In genomic region chr10:100803481-100803880, GRCh38 we compare ENCODE assay signal across 28 cellular contexts. TPM values are rescaled to one million over a fixed set of nuclear protein-coding genes. Genes with fewer than 3 reads are reported as not detected.
"Had no signal": no experiment of that assay in that cellular context is flagged by ENCODE, and none has a peak within 500 bp of the region (broad histone marks: within the 10 kb centered on the region; RNA-seq: fewer than 3 reads in every experiment).

No MANE protein-coding gene starts in this region.

- H3K4me3 ChIP-seq: esophagus squamous epithelium, gastrocnemius medialis, lower lobe of right lung, smooth muscle cell, transverse colon had no signal

- H3K36me3 ChIP-seq: esophagus squamous epithelium, gastrocnemius medialis, lower lobe of right lung, neutrophil, transverse colon had no signal

- H3K27ac ChIP-seq: esophagus squamous epithelium, gastrocnemius medialis, lower lobe of right lung, neutrophil, parathyroid adenoma, transverse colon, VCaP had no signal

- H3K9me3 ChIP-seq: esophagus squamous epithelium, gastrocnemius medialis, lower lobe of right lung, neutrophil, transverse colon had no signal

- H3K79me2 ChIP-seq: parathyroid adenoma had no signal

- H3K9ac ChIP-seq: parathyroid adenoma had no signal

- H3K4me1 ChIP-seq: esophagus squamous epithelium, gastrocnemius medialis, lower lobe of right lung, transverse colon had no signal

- H3K9me3 Mint-ChIP-seq: activated CD4-positive, alpha-beta T cell treated with anti-CD3 and anti-CD28 coated beads, Interleukin-2, amount 10 ng/mL, durations not matched to agents 7 days and 5 days; activated naive CD4-positive, alpha-beta T cell treated with anti-CD3 and anti-CD28 coated beads, Interleukin-2, amount 50 U/mL, for 72 hours; activated T-cell treated with anti-CD3 and anti-CD28 coated beads, Interleukin-2, amount 50 U/mL, for 24 hours; activated T-helper 17 cell treated with anti-CD3 and anti-CD28 coated beads, Interleukin-2, amount 50 U/mL, for 72 hours; mesothelial cell of epicardium; naive thymus-derived CD8-positive, alpha-beta T cell; stimulated activated naive B cell treated with anti-CD40 and anti-IgM and Interleukin-4, amounts not matched to agents 10 μg/mL and 1 μg/mL and 100 μg/mL, for 72 hours had no signal

- H3K4me1 Mint-ChIP-seq: activated CD4-positive, alpha-beta T cell treated with anti-CD3 and anti-CD28 coated beads, Interleukin-2, amount 10 ng/mL, durations not matched to agents 7 days and 5 days; activated T-helper 17 cell treated with anti-CD3 and anti-CD28 coated beads, Interleukin-2, amount 50 U/mL, for 72 hours had no signal

- H3K36me3 Mint-ChIP-seq: activated naive CD4-positive, alpha-beta T cell treated with anti-CD3 and anti-CD28 coated beads, Interleukin-2, amount 50 U/mL, for 72 hours; mesothelial cell of epicardium; naive thymus-derived CD8-positive, alpha-beta T cell; stimulated activated naive B cell treated with anti-CD40 and anti-IgM and Interleukin-4, amounts not matched to agents 10 μg/mL and 1 μg/mL and 100 μg/mL, for 72 hours had no signal

- H2AFZ ChIP-seq: parathyroid adenoma had no signal

- DNase-seq: activated CD4-positive, alpha-beta T cell treated with anti-CD3 and anti-CD28 coated beads, Interleukin-2, amount 10 ng/mL, durations not matched to agents 7 days and 5 days; activated CD4-positive, CD25-positive, alpha-beta regulatory T cell treated with anti-CD3 and anti-CD28 coated beads, Interleukin-2, amount 50 U/mL, for 72 hours; activated CD8-positive, alpha-beta T cell treated with anti-CD3 and anti-CD28 coated beads, Interleukin-2, amount 10 ng/mL, durations not matched to agents 7 days and 5 days; activated T-cell treated with anti-CD3 and anti-CD28 coated beads, Interleukin-2, amount 50 U/mL, for 24 hours; central memory CD4-positive, alpha-beta T cell; effector memory CD4-positive, alpha-beta T cell; esophagus squamous epithelium; gastrocnemius medialis; hypothalamus; kidney; lower lobe of right lung; stimulated activated CD4-positive, alpha-beta T cell treated with anti-CD3 and anti-CD28 coated beads, Interleukin-15, amount 100 ng/mL, for 24 hours; stimulated activated CD8-positive, alpha-beta memory T cell treated with anti-CD3 and anti-CD28 coated beads, Interleukin-4, amount 100 ng/mL, for 48 hours; stimulated activated naive B cell treated with anti-CD40 and anti-IgM and Interleukin-4, amounts not matched to agents 10 μg/mL and 1 μg/mL and 100 μg/mL, for 72 hours; transverse colon had no signal

- H3K4me2 ChIP-seq: smooth muscle cell had no signal

- H3K4me3 Mint-ChIP-seq: activated CD4-positive, alpha-beta T cell treated with anti-CD3 and anti-CD28 coated beads, Interleukin-2, amount 10 ng/mL, durations not matched to agents 7 days and 5 days; activated CD8-positive, alpha-beta T cell treated with anti-CD3 and anti-CD28 coated beads, Interleukin-2, amount 10 ng/mL, durations not matched to agents 7 days and 5 days; activated T-cell treated with anti-CD3 and anti-CD28 coated beads, Interleukin-2, amount 50 U/mL, for 24 hours; activated T-helper 17 cell treated with anti-CD3 and anti-CD28 coated beads, Interleukin-2, amount 50 U/mL, for 72 hours; mesothelial cell of epicardium; naive thymus-derived CD8-positive, alpha-beta T cell; stimulated activated naive B cell treated with anti-CD40 and anti-IgM and Interleukin-4, amounts not matched to agents 10 μg/mL and 1 μg/mL and 100 μg/mL, for 72 hours had no signal

- H3K27ac Mint-ChIP-seq: activated CD4-positive, alpha-beta T cell treated with anti-CD3 and anti-CD28 coated beads, Interleukin-2, amount 10 ng/mL, durations not matched to agents 7 days and 5 days; activated CD8-positive, alpha-beta T cell treated with anti-CD3 and anti-CD28 coated beads, Interleukin-2, amount 10 ng/mL, durations not matched to agents 7 days and 5 days; activated naive CD4-positive, alpha-beta T cell treated with anti-CD3 and anti-CD28 coated beads, Interleukin-2, amount 50 U/mL, for 72 hours; activated T-cell treated with anti-CD3 and anti-CD28 coated beads, Interleukin-2, amount 50 U/mL, for 24 hours; activated T-helper 17 cell treated with anti-CD3 and anti-CD28 coated beads, Interleukin-2, amount 50 U/mL, for 72 hours; mesothelial cell of epicardium; stimulated activated naive B cell treated with anti-CD40 and anti-IgM and Interleukin-4, amounts not matched to agents 10 μg/mL and 1 μg/mL and 100 μg/mL, for 72 hours had no signal

RNA-seq across cellular contexts. Expression of gene PAX2, which starts 58.1 kb away (rescaled TPM):
- total RNA-seq: activated CD4-positive, alpha-beta T cell treated with anti-CD3 and anti-CD28 coated beads, Interleukin-2, amount 10 ng/mL, durations not matched to agents 7 days and 5 days; activated CD8-positive, alpha-beta T cell treated with anti-CD3 and anti-CD28 coated beads, Interleukin-2, amount 10 ng/mL, durations not matched to agents 7 days and 5 days; activated naive CD4-positive, alpha-beta T cell treated with anti-CD3 and anti-CD28 coated beads, Interleukin-2, amount 50 U/mL, for 72 hours; aorta; dermis microvascular lymphatic vessel endothelial cell; esophagus squamous epithelium; gastrocnemius medialis; lower lobe of right lung; mesothelial cell of epicardium; naive thymus-derived CD8-positive, alpha-beta T cell; sciatic nerve; smooth muscle cell; T-helper 2 cell treated with Interferon-gamma antibody and Interleukin-4, amounts not matched to agents 100 ng/mL and 5 ng/mL, for 36 hours; temporal lobe; transverse colon had no signal
